1 cellular context compared by ENCODE assay signal in genomic region chr9:93491593-93492232, GRCh38.
TF ChIP-seq lines count a peak whose summit lies in the region.

No MANE protein-coding gene starts in this region.

TF ChIP-seq in HepG2, 621 proteins besides CTCF, POLR2A, EP300 and RAD21 (continued from another document):
- TF ChIP-seq GPBP1L1 (CRISPR knock-in tag; IDR thresholded peaks at IDR 0.05), result no peak
- TF ChIP-seq CEBPB (IDR thresholded peaks at IDR 0.05; ENCODE audit: borderline replicate concordance, low read depth, low read length), result peak; percentile 42; the same call in 1 of the 2 replicates
- TF ChIP-seq ZNF251 (CRISPR knock-in tag; IDR thresholded peaks at IDR 0.05), result no peak
- no peak for TF ChIP-seq FLYWCH1 (CRISPR knock-in tag; IDR thresholded peaks at IDR 0.05)
